10 cellular contexts compared by ENCODE assay signal in genomic region chr20:38985603-38986170, GRCh38. TPM values are rescaled to one million over a fixed set of nuclear protein-coding genes. Genes with fewer than 3 reads are reported as not detected.
DNase-seq lines count a peak whose midpoint lies in the region; ATAC-seq and TF ChIP-seq lines count a peak whose summit lies in the region.
"Had no signal": no experiment of that assay in that cellular context is flagged by ENCODE, and none has a peak within 500 bp of the region (broad histone marks: within the 10 kb centered on the region; RNA-seq: fewer than 3 reads in every experiment).

No MANE protein-coding gene starts in this region.

- H3K4me3 Mint-ChIP-seq in GM23338, result no peak overlapping the region
- H3K4me3 Mint-ChIP-seq: natural killer cell treated with Interleukin-12 subunit alpha and Interleukin-12 subunit beta and Interleukin-15 and Interleukin-18, amount 100 ng/mL, for 72 hours had no signal

- peaks cover 11% of the 10 kb centered on the region for H3K79me2 ChIP-seq in GM23338 (replicated peaks; ENCODE audit: insufficient read depth)

- no peak for TF ChIP-seq CTCF in GM23338 (conservative IDR thresholded peaks at IDR 0.05; ENCODE audit: low read depth in 2 of 2)
- no peak for TF ChIP-seq CTCF in astrocyte of the cerebellum (IDR thresholded peaks at IDR 0.05; ENCODE audit: low read depth, low read length, missing control alignments)
- TF ChIP-seq CTCF in tibial nerve (IDR thresholded peaks at IDR 0.05), result no peak

- no peaks in the 10 kb centered on the region for H3K9me3 ChIP-seq in tibial nerve

- H2AFZ ChIP-seq in GM23338, result no peak overlapping the region

- H3K36me3 ChIP-seq in GM23338 (ENCODE audit: insufficient read depth) (no peaks in the 10 kb centered on the region), tibial nerve (peaks cover 0 to 29% (median 0%) of the 10 kb centered on the region in 3 donors)

- H3K9me2 ChIP-seq in GM23338 (ENCODE audit: insufficient read depth), result no peaks in the 10 kb centered on the region

- 0 out of 2 replicates have a peak overlapping the region, but pooled peaks have one; percentile 48 for H3K27ac Mint-ChIP-seq in GM23338
- H3K27ac Mint-ChIP-seq: natural killer cell treated with Interleukin-12 subunit alpha and Interleukin-12 subunit beta and Interleukin-15 and Interleukin-18, amount 100 ng/mL, for 72 hours had no signal

- H3K27me3 ChIP-seq in GM23338 (ENCODE audit: insufficient read depth) (no peaks in the 10 kb centered on the region), tibial nerve (no peaks in the 10 kb centered on the region)

- H3K27ac ChIP-seq in GM23338 (ENCODE audit: low read depth), result no peak overlapping the region
- H3K27ac ChIP-seq in tibial nerve, result peak overlapping the region in 3 of 4 donors; percentile 11 to 43 (median 38)

- in situ Hi-C loops in astrocyte of the cerebellum (cut with HindIII; ENCODE audit: low sequenced_read_pairs), result no loop called here

- H3K4me3 ChIP-seq in GM23338 (no peak overlapping the region), astrocyte of the cerebellum (ENCODE audit: low read depth, low read length) (no peak overlapping the region), tibial nerve (no peak overlapping the region)

- ATAC-seq in GM23338 (no peak), HG02678 (IDR thresholded peaks at IDR 0.05; ENCODE audit: unreplicated experiment) (no peak)
- ATAC-seq: natural killer cell treated with Interleukin-12 subunit alpha and Interleukin-12 subunit beta and Interleukin-15 and Interleukin-18, amount 100 ng/mL, for 72 hours had no signal

- H3K36me3 Mint-ChIP-seq in GM23338 (ENCODE audit: low read depth), result peaks cover 30% of the 10 kb centered on the region

- peaks cover 15% of the 10 kb centered on the region; the same call in 1 of the 2 replicates for H4K20me1 ChIP-seq in GM23338 (replicated peaks; ENCODE audit: insufficient read depth)

- DNase-seq in GM23338 (ENCODE audit: low spot score) (no peak), astrocyte of the cerebellum (ENCODE audit: low read depth) (peak; percentile 95), iris pigment epithelial cell (ENCODE audit: low read depth) (peak; percentile 74), tibial nerve (ENCODE audit: low spot score in 2 of 2) (no peak), occipital lobe (lab: John Stamatoyannopoulos, UW) (no peak), NCI-H2196 (lab: John Stamatoyannopoulos, UW; ENCODE audit: unreplicated experiment) (no peak), NCI-H1436 (lab: John Stamatoyannopoulos, UW) (no peak)
- DNase-seq: amniotic stem cell had no signal

- H3K4me2 ChIP-seq in GM23338, result no peak overlapping the region

- H3K9me3 Mint-ChIP-seq in GM23338, result no peaks in the 10 kb centered on the region
- H3K9me3 Mint-ChIP-seq: natural killer cell treated with Interleukin-12 subunit alpha and Interleukin-12 subunit beta and Interleukin-15 and Interleukin-18, amount 100 ng/mL, for 72 hours had no signal

- H3K4me1 ChIP-seq in GM23338 (ENCODE audit: insufficient read depth) (peaks cover 7% of the 10 kb centered on the region), tibial nerve (peaks cover 0 to 18% (median 3%) of the 10 kb centered on the region in 4 donors)

- 70 to 80% methylated on average over 1 of the region's 1 CpG for WGBS in tibial nerve, 2 donors

- no peak for TF ChIP-seq POLR2A in tibial nerve (IDR thresholded peaks at IDR 0.05)

- TF ChIP-seq EP300 in tibial nerve (IDR thresholded peaks at IDR 0.05), result peak in 1 of 2 donors; percentile 44

- H3K27me3 Mint-ChIP-seq in GM23338 (ENCODE audit: insufficient read depth, low read depth, poor library complexity), result no peaks in the 10 kb centered on the region
- H3K27me3 Mint-ChIP-seq: natural killer cell treated with Interleukin-12 subunit alpha and Interleukin-12 subunit beta and Interleukin-15 and Interleukin-18, amount 100 ng/mL, for 72 hours had no signal

- H3K4me1 Mint-ChIP-seq in GM23338, result peaks cover 16% of the 10 kb centered on the region; the same call in 2 of the 3 replicates

- H3F3A ChIP-seq in GM23338 (replicated peaks; ENCODE audit: low read depth), result no peaks in the 10 kb centered on the region

TF ChIP-seq in GM23338, 12 proteins besides CTCF, POLR2A, EP300 and RAD21:
- TF ChIP-seq NANOG (IDR thresholded peaks at IDR 0.05; ENCODE audit: borderline replicate concordance), result no peak
- no peak for TF ChIP-seq JUNB (IDR thresholded peaks at IDR 0.05; ENCODE audit: unreplicated experiment)

RNA-seq across cellular contexts. Expression of gene DHX35, which starts 23.5 kb away (rescaled TPM):
- total RNA-seq in GM23338 (2014; rRNA removed; shearing (Covaris generic)), result 20.1 and 25.9 TPM in 2 replicates
- 8.3 TPM in 2 replicates for polyA plus RNA-seq in GM23338 (2016; fragmentation: Nextera tagmentation; extraction: Ambion mirVana)
- total RNA-seq in tibial nerve, result 10 to 100 TPM; 14.9 to 24.0 (median 15.9) TPM
- 12.6 TPM for total RNA-seq in occipital lobe

RNA-seq across cellular contexts. Expression of gene FAM83D, which starts 59.5 kb away (rescaled TPM):
- 81.6 and 91.3 TPM in 2 replicates for total RNA-seq in GM23338 (2014; rRNA removed; shearing (Covaris generic))
- polyA plus RNA-seq in GM23338 (2016; fragmentation: Nextera tagmentation; extraction: Ambion mirVana), result 31.1 and 33.3 TPM in 2 replicates
- total RNA-seq in tibial nerve, result under 1 TPM in 2 of 4 donors, not detected in 2; 0.42 to 0.90 TPM
- 1.7 TPM for total RNA-seq in occipital lobe

Comparison
In these comparisons a context has a peak if more than half of its experiments do, and no peak if none do; other contexts are left out.
1. DNase-seq: peak in astrocyte of the cerebellum (single experiment) and iris pigment epithelial cell (single experiment); none in GM23338 (single experiment), tibial nerve (0 of 2), occipital lobe (single experiment), NCI-H2196 (single experiment) and NCI-H1436 (single experiment).
2. RNA of gene FAM83D, which starts 59.5 kb away (total RNA-seq): 81.6 to 91.3 TPM in GM23338; 1.7 TPM in occipital lobe (single experiment) and 0.42 to 0.90 TPM in tibial nerve; every median in the first group is over 10 times any median in the second.